In genomic region chr11:69486056-69486772, GRCh38 we compare ENCODE assay signal across 21 cellular contexts. TPM values are rescaled to one million over a fixed set of nuclear protein-coding genes. Genes with fewer than 3 reads are reported as not detected.
"Had no signal": no experiment of that assay in that cellular context is flagged by ENCODE, and none has a peak within 500 bp of the region (broad histone marks: within the 10 kb centered on the region; RNA-seq: fewer than 3 reads in every experiment).

No MANE protein-coding gene starts in this region.

- H3K36me3 ChIP-seq: neural progenitor cell, pancreas, transverse colon had no signal

- FAIRE-seq: frontal cortex, pancreas had no signal

- H3K9ac ChIP-seq: neural progenitor cell had no signal

- H3K9me3 ChIP-seq: body of pancreas, pancreas, transverse colon had no signal

- ATAC-seq: body of pancreas; left colon; pancreas; SK-N-SH treated with all-trans-retinoic acid at 6 μM for 48 hours; stimulated activated memory B cell treated with anti-CD40 and anti-IgM and Interleukin-4, amounts not matched to agents 10 μg/mL and 1 μg/mL and 100 μg/mL, for 72 hours had no signal

- H3K27me3 ChIP-seq: body of pancreas, neural progenitor cell, pancreas, transverse colon had no signal

- DNase-seq: activated CD4-positive, alpha-beta T cell treated with anti-CD3 and anti-CD28 coated beads, Interleukin-2, amount 50 U/mL, for 48 hours; activated CD4-positive, CD25-positive, alpha-beta regulatory T cell treated with anti-CD3 and anti-CD28 coated beads, Interleukin-2, amount 50 U/mL, for 72 hours; activated T-cell treated with anti-CD3 and anti-CD28 coated beads, Interleukin-2, amount 50 U/mL, for 24 hours; body of pancreas; effector memory CD4-positive, alpha-beta T cell; head of caudate nucleus; immature natural killer cell; left colon; mammary epithelial cell; naive B cell; retina; stimulated activated CD4-positive, alpha-beta T cell treated with anti-CD3 and anti-CD28 coated beads, Interleukin-2, amount 100 ng/mL, for 48 hours; T-helper 1 cell; T1000; transverse colon had no signal

- H2AFZ ChIP-seq: neural progenitor cell had no signal

- H3K4me2 ChIP-seq: neural progenitor cell had no signal

- H3K4me3 ChIP-seq: body of pancreas, neural progenitor cell, pancreas, transverse colon had no signal

- H3K4me1 ChIP-seq: body of pancreas, pancreas had no signal

- H3K27ac ChIP-seq: body of pancreas, neural progenitor cell, pancreas, transverse colon had no signal

RNA-seq across cellular contexts. Expression of gene LINC01488, which starts 4.8 kb away (rescaled TPM):
- total RNA-seq: body of pancreas, frontal cortex, left colon, mammary epithelial cell, mononuclear cell, pancreas, transverse colon had no signal
- polyA plus RNA-seq: immature natural killer cell, mammary epithelial cell, pancreas had no signal
